7 cellular contexts compared by ENCODE assay signal in the genomic region with DNA sequence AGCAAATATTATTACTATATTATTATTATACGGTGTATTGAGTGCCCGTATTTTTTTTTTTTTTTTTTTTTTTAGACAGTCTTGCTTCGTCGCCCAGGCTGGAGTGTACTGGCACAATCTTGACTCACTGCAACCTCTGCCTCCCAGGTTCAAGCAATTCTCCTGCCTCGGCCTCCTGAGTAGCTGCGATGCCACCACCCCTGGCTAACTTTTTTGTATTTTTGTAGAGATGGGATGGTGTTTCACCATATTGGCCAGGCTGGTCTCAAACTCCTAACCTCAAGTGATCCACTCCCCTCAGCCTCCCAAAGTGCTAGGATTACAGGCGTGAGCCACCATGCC. TPM values are rescaled to one million over a fixed set of nuclear protein-coding genes. Genes with fewer than 3 reads are reported as not detected.
A peak's percentile ranks its signal among the peaks of the same experiment; 100 is the strongest.
DNase-seq lines count a peak whose midpoint lies in the region; ATAC-seq and TF ChIP-seq lines count a peak whose summit lies in the region.
"Not testable (repeated sequence)": the region's sequence is repeated elsewhere in the genome, so short reads cannot be mapped to it uniquely, and the experiment has no call there.

No MANE protein-coding gene starts in this region.

- H3K4me1 ChIP-seq in RWPE2 (ENCODE audit: insufficient read depth, poor library complexity, severe bottlenecking) (peaks cover 38% of the 10 kb centered on the region), left ventricle myocardium inferior (peaks cover 80% of the 10 kb centered on the region), spleen (peaks cover 59 to 83% (median 75%) of the 10 kb centered on the region in 6 donors)

- H3K27ac ChIP-seq in RWPE2 (ENCODE audit: poor library complexity, severe bottlenecking): peak overlapping the region; percentile 99
- peak overlapping the region; percentile 99 for H3K27ac ChIP-seq in left ventricle myocardium inferior (replicated peaks)
- peak overlapping the region; percentile 92 to 99 (median 98) for H3K27ac ChIP-seq in spleen

- H3K36me3 Mint-ChIP-seq in activated naive CD8-positive, alpha-beta T cell; naive thymus-derived CD8-positive, alpha-beta T cell: not testable (repeated sequence)
- peaks cover 54% of the 10 kb centered on the region for H3K36me3 Mint-ChIP-seq in dendritic cell treated with granulocyte-macrophage colony-stimulating factor and Interleukin-4, amounts not matched to agents 40 ng/mL and 50 ng/mL, for 4 days (ENCODE audit: low read depth)

- WGBS in spleen, 5 donors: 41 to 56% (median 54%) methylated on average over 7 of the region's 7 CpGs

- TF ChIP-seq POLR2A in spleen (IDR thresholded peaks at IDR 0.05): not testable (repeated sequence)

- intact Hi-C loops in dendritic cell treated with granulocyte-macrophage colony-stimulating factor and Interleukin-4, amounts not matched to agents 40 ng/mL and 50 ng/mL, for 4 days (cut with micrococcal nuclease): loop anchor here (5.0 kb wide), 1 partner anchor 48 kb away; no protein-coding TSS in a partner anchor
- intact Hi-C loops in left ventricle myocardium inferior (cut with micrococcal nuclease): loop anchor here (10.0 kb wide), 1 partner anchor 60 kb away; no protein-coding TSS in a partner anchor
- intact Hi-C loops in spleen (cut with DNase I; ENCODE audit: low total_unique reads): loop anchor here (5.0 kb wide), 1 partner anchor 88 kb away; the partner anchor contains the start of gene SMU1

- H3K9me3 Mint-ChIP-seq in activated naive CD8-positive, alpha-beta T cell (ENCODE audit: low read depth); dendritic cell treated with granulocyte-macrophage colony-stimulating factor and Interleukin-4, amounts not matched to agents 40 ng/mL and 50 ng/mL, for 4 days; naive thymus-derived CD8-positive, alpha-beta T cell: not testable (repeated sequence)

- H3K4me3 ChIP-seq in GM12875 (ENCODE audit: low read depth, low read length) (peak overlapping the region; percentile 83), RWPE2 (ENCODE audit: severe bottlenecking) (peak overlapping the region; percentile 98), left ventricle myocardium inferior (peak overlapping the region; percentile 99), spleen (peak overlapping the region; percentile 78 to 90 (median 84))

- DNase-seq in RWPE2 (ENCODE audit: low spot score); left ventricle myocardium inferior; naive thymus-derived CD8-positive, alpha-beta T cell; spleen: not testable (repeated sequence)

- H3K9me3 ChIP-seq in RWPE2 (ENCODE audit: severe bottlenecking); left ventricle myocardium inferior (replicated peaks); spleen: not testable (repeated sequence)

- ATAC-seq in RWPE2 (ENCODE audit: low read depth); naive thymus-derived CD8-positive, alpha-beta T cell: not testable (repeated sequence)

- peak overlapping the region; percentile 93 for H3K4me3 Mint-ChIP-seq in activated naive CD8-positive, alpha-beta T cell
- H3K4me3 Mint-ChIP-seq in dendritic cell treated with granulocyte-macrophage colony-stimulating factor and Interleukin-4, amounts not matched to agents 40 ng/mL and 50 ng/mL, for 4 days: peak overlapping the region; percentile 91
- peak overlapping the region; percentile 89 to 96 (median 94) for H3K4me3 Mint-ChIP-seq in naive thymus-derived CD8-positive, alpha-beta T cell

- TF ChIP-seq CTCF in GM12875 (IDR thresholded peaks at IDR 0.05; ENCODE audit: borderline replicate concordance, insufficient read depth, low read depth, low read length); RWPE2 (IDR thresholded peaks at IDR 0.05; ENCODE audit: poor library complexity, severe bottlenecking); left ventricle myocardium inferior (IDR thresholded peaks at IDR 0.05; ENCODE audit: borderline replicate concordance); spleen (IDR thresholded peaks at IDR 0.05 in 8 of 11, conservative IDR thresholded peaks at IDR 0.05 in 3 of 11): not testable (repeated sequence)

- H3K27ac Mint-ChIP-seq in activated naive CD8-positive, alpha-beta T cell: peak overlapping the region; percentile 93
- peak overlapping the region; percentile 96 for H3K27ac Mint-ChIP-seq in dendritic cell treated with granulocyte-macrophage colony-stimulating factor and Interleukin-4, amounts not matched to agents 40 ng/mL and 50 ng/mL, for 4 days
- H3K27ac Mint-ChIP-seq in naive thymus-derived CD8-positive, alpha-beta T cell: peak overlapping the region; percentile 93 to 97 (median 96)

- not testable (repeated sequence) for H3K36me3 ChIP-seq in RWPE2 (ENCODE audit: low read depth); left ventricle myocardium inferior; spleen

- H3K27me3 Mint-ChIP-seq in activated naive CD8-positive, alpha-beta T cell; dendritic cell treated with granulocyte-macrophage colony-stimulating factor and Interleukin-4, amounts not matched to agents 40 ng/mL and 50 ng/mL, for 4 days; naive thymus-derived CD8-positive, alpha-beta T cell: not testable (repeated sequence)

- H3K27me3 ChIP-seq in RWPE2 (ENCODE audit: insufficient read depth, poor library complexity, severe bottlenecking); left ventricle myocardium inferior (ENCODE audit: low read depth); spleen (replicated peaks in 1 of 7): not testable (repeated sequence)

- POLR2A ChIA-PET in naive thymus-derived CD8-positive, alpha-beta T cell (lab: Charles Lee): interaction anchor here (0.7 to 1.3 kb wide), 2 partner anchors 24 to 101 kb away, joined by 4 to 5 read pairs; no protein-coding TSS in a partner anchor

- H3K4me1 Mint-ChIP-seq in activated naive CD8-positive, alpha-beta T cell (ENCODE audit: low read depth): peaks cover 78% of the 10 kb centered on the region
- peaks cover 77% of the 10 kb centered on the region for H3K4me1 Mint-ChIP-seq in dendritic cell treated with granulocyte-macrophage colony-stimulating factor and Interleukin-4, amounts not matched to agents 40 ng/mL and 50 ng/mL, for 4 days (ENCODE audit: low read depth)
- peaks cover 54 to 88% (median 80%) of the 10 kb centered on the region in 4 donors for H3K4me1 Mint-ChIP-seq in naive thymus-derived CD8-positive, alpha-beta T cell

RNA-seq across cellular contexts. Expression of gene B4GALT1, which starts 2.2 kb away (rescaled TPM):
- total RNA-seq in left ventricle myocardium inferior (37.1 TPM), spleen (100 to 1,000 TPM in 2 of 7 donors, 10 to 100 TPM in 5; 75.1 to 111 (median 91.4) TPM)
- 10 to 100 TPM; 28.7 to 30.8 TPM for total RNA-seq in naive thymus-derived CD8-positive, alpha-beta T cell
- polyA plus RNA-seq in naive thymus-derived CD8-positive, alpha-beta T cell: 10 to 100 TPM; 15.1 to 24.2 (median 18.6) TPM
- polyA plus RNA-seq in spleen: 10 to 100 TPM; 18.1 to 29.5 (median 25.4) TPM
